ENCODE assay signal across 1 cellular context in genomic region chr3:187744169-187745151, GRCh38.
A peak's percentile ranks its signal among the peaks of the same experiment; 100 is the strongest.
TF ChIP-seq lines count a peak whose summit lies in the region.

No MANE protein-coding gene starts in this region.

TF ChIP-seq in HepG2, 621 proteins besides CTCF, POLR2A, EP300 and RAD21 (continued from another document and continues in another):
- no peak for TF ChIP-seq HIC2 (CRISPR knock-in tag; IDR thresholded peaks at IDR 0.05; ENCODE audit: low read depth)
- TF ChIP-seq KMT2B (CRISPR knock-in tag; IDR thresholded peaks at IDR 0.05): no peak
- no peak for TF ChIP-seq SMARCC2 (IDR thresholded peaks at IDR 0.05)
- no peak for TF ChIP-seq ZNF282 (IDR thresholded peaks at IDR 0.05; ENCODE audit: partially characterized antibody)
- no peak for TF ChIP-seq ZNF790 (CRISPR knock-in tag; IDR thresholded peaks at IDR 0.05; ENCODE audit: borderline replicate concordance)
- no peak for TF ChIP-seq RARG (CRISPR knock-in tag; IDR thresholded peaks at IDR 0.05; ENCODE audit: low read depth)
- TF ChIP-seq CSRNP1 (CRISPR knock-in tag; IDR thresholded peaks at IDR 0.05): 0 out of 2 replicates have a peak, but pooled peaks have one; percentile 64
- TF ChIP-seq SIN3A (IDR thresholded peaks at IDR 0.05; ENCODE audit: borderline replicate concordance, low read depth, low read length): 0 out of 2 replicates have a peak, but pooled peaks have one; percentile 16
- peak; percentile 5; the same call in 1 of the 2 replicates for TF ChIP-seq HDAC1 (CRISPR knock-in tag; IDR thresholded peaks at IDR 0.05)
- peak; percentile 62; the same call in 1 of the 2 replicates for TF ChIP-seq POLR2G (IDR thresholded peaks at IDR 0.05; ENCODE audit: low read depth, low read length)
- no peak for TF ChIP-seq GPBP1L1 (CRISPR knock-in tag; IDR thresholded peaks at IDR 0.05)
- TF ChIP-seq, protein P1, sequence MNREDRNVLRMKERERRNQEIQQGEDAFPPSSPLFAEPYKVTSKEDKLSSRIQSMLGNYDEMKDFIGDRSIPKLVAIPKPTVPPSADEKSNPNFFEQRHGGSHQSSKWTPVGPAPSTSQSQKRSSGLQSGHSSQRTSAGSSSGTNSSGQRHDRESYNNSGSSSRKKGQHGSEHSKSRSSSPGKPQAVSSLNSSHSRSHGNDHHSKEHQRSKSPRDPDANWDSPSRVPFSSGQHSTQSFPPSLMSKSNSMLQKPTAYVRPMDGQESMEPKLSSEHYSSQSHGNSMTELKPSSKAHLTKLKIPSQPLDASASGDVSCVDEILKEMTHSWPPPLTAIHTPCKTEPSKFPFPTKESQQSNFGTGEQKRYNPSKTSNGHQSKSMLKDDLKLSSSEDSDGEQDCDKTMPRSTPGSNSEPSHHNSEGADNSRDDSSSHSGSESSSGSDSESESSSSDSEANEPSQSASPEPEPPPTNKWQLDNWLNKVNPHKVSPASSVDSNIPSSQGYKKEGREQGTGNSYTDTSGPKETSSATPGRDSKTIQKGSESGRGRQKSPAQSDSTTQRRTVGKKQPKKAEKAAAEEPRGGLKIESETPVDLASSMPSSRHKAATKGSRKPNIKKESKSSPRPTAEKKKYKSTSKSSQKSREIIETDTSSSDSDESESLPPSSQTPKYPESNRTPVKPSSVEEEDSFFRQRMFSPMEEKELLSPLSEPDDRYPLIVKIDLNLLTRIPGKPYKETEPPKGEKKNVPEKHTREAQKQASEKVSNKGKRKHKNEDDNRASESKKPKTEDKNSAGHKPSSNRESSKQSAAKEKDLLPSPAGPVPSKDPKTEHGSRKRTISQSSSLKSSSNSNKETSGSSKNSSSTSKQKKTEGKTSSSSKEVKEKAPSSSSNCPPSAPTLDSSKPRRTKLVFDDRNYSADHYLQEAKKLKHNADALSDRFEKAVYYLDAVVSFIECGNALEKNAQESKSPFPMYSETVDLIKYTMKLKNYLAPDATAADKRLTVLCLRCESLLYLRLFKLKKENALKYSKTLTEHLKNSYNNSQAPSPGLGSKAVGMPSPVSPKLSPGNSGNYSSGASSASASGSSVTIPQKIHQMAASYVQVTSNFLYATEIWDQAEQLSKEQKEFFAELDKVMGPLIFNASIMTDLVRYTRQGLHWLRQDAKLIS (CRISPR knock-in tag; IDR thresholded peaks at IDR 0.05): peak; percentile 86
- TF ChIP-seq ZNF563 (CRISPR knock-in tag; IDR thresholded peaks at IDR 0.05): 0 out of 2 replicates have a peak, but pooled peaks have one; percentile 25
- no peak for TF ChIP-seq ZNF639 (CRISPR knock-in tag; conservative IDR thresholded peaks at IDR 0.05)
- no peak for TF ChIP-seq NR2F6 (IDR thresholded peaks at IDR 0.05)
- no peak for TF ChIP-seq NR2F6 (CRISPR knock-in tag; IDR thresholded peaks at IDR 0.05)
- 0 out of 2 replicates have a peak, but pooled peaks have one; percentile 31 for TF ChIP-seq POLR2AphosphoS5 (IDR thresholded peaks at IDR 0.05; ENCODE audit: low read depth, low read length)
- no peak for TF ChIP-seq ZNF556 (CRISPR knock-in tag; IDR thresholded peaks at IDR 0.05; ENCODE audit: borderline replicate concordance)
- no peak for TF ChIP-seq FOXP4 (CRISPR knock-in tag; IDR thresholded peaks at IDR 0.05)
- 0 out of 2 replicates have a peak, but pooled peaks have one; percentile 21 for TF ChIP-seq TOE1 (CRISPR knock-in tag; IDR thresholded peaks at IDR 0.05)
- TF ChIP-seq KLF11 (CRISPR knock-in tag; IDR thresholded peaks at IDR 0.05): no peak
- TF ChIP-seq ZNF883 (CRISPR knock-in tag; IDR thresholded peaks at IDR 0.05; ENCODE audit: not compliant biosample characterization): peak; percentile 10
- no peak for TF ChIP-seq IKZF1 (IDR thresholded peaks at IDR 0.05)
- 0 out of 2 replicates have a peak, but pooled peaks have one; percentile 23 for TF ChIP-seq TFE3 (CRISPR knock-in tag; IDR thresholded peaks at IDR 0.05)
- peak; percentile 60 for TF ChIP-seq HNRNPH1 (optimal IDR thresholded peaks at IDR 0.05; ENCODE audit: low read depth, low read length)
- TF ChIP-seq TSC22D2 (CRISPR knock-in tag; IDR thresholded peaks at IDR 0.05; ENCODE audit: borderline replicate concordance): 0 out of 2 replicates have a peak, but pooled peaks have one; percentile 52
- TF ChIP-seq, protein P2, sequence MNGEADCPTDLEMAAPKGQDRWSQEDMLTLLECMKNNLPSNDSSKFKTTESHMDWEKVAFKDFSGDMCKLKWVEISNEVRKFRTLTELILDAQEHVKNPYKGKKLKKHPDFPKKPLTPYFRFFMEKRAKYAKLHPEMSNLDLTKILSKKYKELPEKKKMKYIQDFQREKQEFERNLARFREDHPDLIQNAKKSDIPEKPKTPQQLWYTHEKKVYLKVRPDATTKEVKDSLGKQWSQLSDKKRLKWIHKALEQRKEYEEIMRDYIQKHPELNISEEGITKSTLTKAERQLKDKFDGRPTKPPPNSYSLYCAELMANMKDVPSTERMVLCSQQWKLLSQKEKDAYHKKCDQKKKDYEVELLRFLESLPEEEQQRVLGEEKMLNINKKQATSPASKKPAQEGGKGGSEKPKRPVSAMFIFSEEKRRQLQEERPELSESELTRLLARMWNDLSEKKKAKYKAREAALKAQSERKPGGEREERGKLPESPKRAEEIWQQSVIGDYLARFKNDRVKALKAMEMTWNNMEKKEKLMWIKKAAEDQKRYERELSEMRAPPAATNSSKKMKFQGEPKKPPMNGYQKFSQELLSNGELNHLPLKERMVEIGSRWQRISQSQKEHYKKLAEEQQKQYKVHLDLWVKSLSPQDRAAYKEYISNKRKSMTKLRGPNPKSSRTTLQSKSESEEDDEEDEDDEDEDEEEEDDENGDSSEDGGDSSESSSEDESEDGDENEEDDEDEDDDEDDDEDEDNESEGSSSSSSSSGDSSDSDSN (CRISPR knock-in tag; IDR thresholded peaks at IDR 0.05): peak; percentile 36
- 0 out of 2 replicates have a peak, but pooled peaks have one; percentile 19 for TF ChIP-seq REL (CRISPR knock-in tag; conservative IDR thresholded peaks at IDR 0.05)
- peak; percentile 54; the same call in 1 of the 2 replicates for TF ChIP-seq AKAP8 (CRISPR knock-in tag; IDR thresholded peaks at IDR 0.05)
- TF ChIP-seq SYNCRIP (IDR thresholded peaks at IDR 0.05; ENCODE audit: insufficient read depth, low read depth, low read length): no peak
- TF ChIP-seq RBM22 (optimal IDR thresholded peaks at IDR 0.05; ENCODE audit: low read length): peak; percentile 57
- TF ChIP-seq, protein P3, sequence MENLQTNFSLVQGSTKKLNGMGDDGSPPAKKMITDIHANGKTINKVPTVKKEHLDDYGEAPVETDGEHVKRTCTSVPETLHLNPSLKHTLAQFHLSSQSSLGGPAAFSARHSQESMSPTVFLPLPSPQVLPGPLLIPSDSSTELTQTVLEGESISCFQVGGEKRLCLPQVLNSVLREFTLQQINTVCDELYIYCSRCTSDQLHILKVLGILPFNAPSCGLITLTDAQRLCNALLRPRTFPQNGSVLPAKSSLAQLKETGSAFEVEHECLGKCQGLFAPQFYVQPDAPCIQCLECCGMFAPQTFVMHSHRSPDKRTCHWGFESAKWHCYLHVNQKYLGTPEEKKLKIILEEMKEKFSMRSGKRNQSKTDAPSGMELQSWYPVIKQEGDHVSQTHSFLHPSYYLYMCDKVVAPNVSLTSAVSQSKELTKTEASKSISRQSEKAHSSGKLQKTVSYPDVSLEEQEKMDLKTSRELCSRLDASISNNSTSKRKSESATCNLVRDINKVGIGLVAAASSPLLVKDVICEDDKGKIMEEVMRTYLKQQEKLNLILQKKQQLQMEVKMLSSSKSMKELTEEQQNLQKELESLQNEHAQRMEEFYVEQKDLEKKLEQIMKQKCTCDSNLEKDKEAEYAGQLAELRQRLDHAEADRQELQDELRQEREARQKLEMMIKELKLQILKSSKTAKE (CRISPR knock-in tag; IDR thresholded peaks at IDR 0.05; ENCODE audit: borderline replicate concordance): no peak
- no peak for TF ChIP-seq ZNF589 (CRISPR knock-in tag; conservative IDR thresholded peaks at IDR 0.05)
- TF ChIP-seq HBP1 (CRISPR knock-in tag; IDR thresholded peaks at IDR 0.05; ENCODE audit: low read depth): 0 out of 2 replicates have a peak, but pooled peaks have one; percentile 47
- peak; percentile 34; the same call in 1 of the 2 replicates for TF ChIP-seq ZNF879 (CRISPR knock-in tag; IDR thresholded peaks at IDR 0.05)
- 0 out of 2 replicates have a peak, but pooled peaks have one; percentile 13 for TF ChIP-seq MTERF4 (CRISPR knock-in tag; IDR thresholded peaks at IDR 0.05)
- peak; percentile 23; the same call in 1 of the 2 replicates for TF ChIP-seq PAF1 (CRISPR knock-in tag; IDR thresholded peaks at IDR 0.05)
